ENCODE assay signal across 8 cellular contexts in the genomic region with DNA sequence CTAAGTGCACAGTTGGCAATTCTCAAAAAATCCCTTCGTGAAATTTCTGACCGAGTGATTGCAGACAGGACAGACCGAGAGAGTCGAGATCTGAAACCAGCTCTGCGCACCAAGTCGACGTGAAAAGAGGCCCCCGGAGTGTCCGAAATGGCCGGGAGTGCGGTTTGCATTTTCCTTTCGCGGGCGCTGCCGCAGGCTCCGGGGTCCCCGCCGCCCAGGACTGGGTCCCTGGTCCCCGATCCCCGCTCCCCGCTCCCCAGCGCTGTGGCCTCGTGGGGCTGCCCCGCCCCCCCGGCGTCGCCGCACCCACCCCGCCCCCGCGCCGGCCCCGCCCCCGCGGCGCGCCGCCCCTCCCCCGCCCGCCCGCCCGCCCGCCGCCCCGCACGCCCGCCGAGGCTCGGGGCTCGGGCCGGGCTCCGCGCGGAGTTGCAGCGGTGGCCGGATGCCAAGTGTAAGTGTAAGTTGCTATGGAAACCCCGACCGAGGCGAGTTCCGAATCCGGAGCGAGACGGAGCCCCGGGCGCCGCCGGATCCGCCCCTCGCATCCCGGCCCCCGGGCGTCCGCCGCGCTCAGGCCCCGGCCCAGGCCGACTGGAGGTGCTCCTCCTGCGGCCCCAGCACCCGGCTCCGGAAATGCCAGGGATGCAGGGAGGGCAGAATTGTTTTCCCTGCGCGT. TPM values are rescaled to one million over a fixed set of nuclear protein-coding genes. Genes with fewer than 3 reads are reported as not detected.
A peak's percentile ranks its signal among the peaks of the same experiment; 100 is the strongest.
DNase-seq lines count a peak whose midpoint lies in the region; ATAC-seq and TF ChIP-seq lines count a peak whose summit lies in the region.

No MANE protein-coding gene starts in this region.

- H3K4me3 ChIP-seq in CD8-positive, alpha-beta memory T cell (ENCODE audit: low read length): peak overlapping the region; percentile 42
- H3K4me3 ChIP-seq in fibroblast of the aortic adventitia (ENCODE audit: low read depth, low read length) (peak overlapping the region; percentile 70), upper lobe of right lung (peak overlapping the region; percentile 63)

- H3K36me3 Mint-ChIP-seq in CD8-positive, alpha-beta memory T cell: peaks cover 6 to 32% (median 9%) of the 10 kb centered on the region in 3 donors
- H3K36me3 Mint-ChIP-seq in naive thymus-derived CD8-positive, alpha-beta T cell: peaks cover 6 to 24% (median 13%) of the 10 kb centered on the region in 3 donors

- peak overlapping the region; percentile 62 to 95 (median 91) for H3K27ac Mint-ChIP-seq in CD8-positive, alpha-beta memory T cell
- H3K27ac Mint-ChIP-seq in naive thymus-derived CD8-positive, alpha-beta T cell: peak overlapping the region; percentile 51 to 96 (median 88)

- CTCF ChIA-PET in CD8-positive, alpha-beta memory T cell (lab: Charles Lee): interaction anchor here (1.2 to 2.1 kb wide), 2 partner anchors 10 to 112 kb away, joined by 3 to 7 read pairs; no protein-coding TSS in a partner anchor

- peak; percentile 70 to 88 (median 82) for DNase-seq in CD8-positive, alpha-beta memory T cell
- peak; percentile 84 for DNase-seq in RPMI7951 (ENCODE audit: low read depth)
- peak; percentile 72 for DNase-seq in activated gamma-delta T cell treated with Interleukin-2 at 50 U/mL for 16 hours
- DNase-seq in fibroblast of the aortic adventitia (ENCODE audit: low read depth): peak; percentile 60
- peak; percentile 68 to 91 (median 78) for DNase-seq in naive thymus-derived CD8-positive, alpha-beta T cell
- peak; percentile 84 for DNase-seq in upper lobe of right lung

- H3K27me3 Mint-ChIP-seq in CD8-positive, alpha-beta memory T cell: peaks cover 10 to 40% of the 10 kb centered on the region in 2 donors
- H3K27me3 Mint-ChIP-seq in naive thymus-derived CD8-positive, alpha-beta T cell: peaks cover 3 to 35% (median 25%) of the 10 kb centered on the region in 5 donors

- TF ChIP-seq CTCF in fibroblast of the aortic adventitia (IDR thresholded peaks at IDR 0.05; ENCODE audit: insufficient read depth, low read length): no peak
- TF ChIP-seq CTCF in upper lobe of right lung (IDR thresholded peaks at IDR 0.05): no peak

- ATAC-seq in GM19438 (IDR thresholded peaks at IDR 0.05; ENCODE audit: low read depth, unreplicated experiment) (peak; percentile 47), HG03457 (IDR thresholded peaks at IDR 0.05; ENCODE audit: unreplicated experiment) (peak; percentile 37), upper lobe of right lung (peak; percentile 62)
- peak; percentile 55 to 67 for ATAC-seq in naive thymus-derived CD8-positive, alpha-beta T cell

- H3K9me3 Mint-ChIP-seq in CD8-positive, alpha-beta memory T cell: no peaks in the 10 kb centered on the region
- H3K9me3 Mint-ChIP-seq in naive thymus-derived CD8-positive, alpha-beta T cell: peaks cover 0 to 9% (median 0%) of the 10 kb centered on the region in 9 donors

- H3K27me3 ChIP-seq in CD8-positive, alpha-beta memory T cell (ENCODE audit: insufficient read depth, low read length, poor library complexity, severe bottlenecking): peaks cover 13% of the 10 kb centered on the region
- H3K27me3 ChIP-seq in upper lobe of right lung: peaks cover 6% of the 10 kb centered on the region

- H3K36me3 ChIP-seq in CD8-positive, alpha-beta memory T cell (ENCODE audit: insufficient read depth, low read length): no peaks in the 10 kb centered on the region
- H3K36me3 ChIP-seq in upper lobe of right lung: peaks cover 32% of the 10 kb centered on the region

- H3K27ac ChIP-seq in CD8-positive, alpha-beta memory T cell (ENCODE audit: low read depth, low read length): peak overlapping the region; percentile 28
- H3K27ac ChIP-seq in upper lobe of right lung: peak overlapping the region; percentile 48

- no peaks in the 10 kb centered on the region for H3K9me3 ChIP-seq in CD8-positive, alpha-beta memory T cell (ENCODE audit: low read length)
- no peaks in the 10 kb centered on the region for H3K9me3 ChIP-seq in upper lobe of right lung

- POLR2A ChIA-PET in CD8-positive, alpha-beta memory T cell (lab: Charles Lee): interaction anchor here (0.7 to 3.4 kb wide), 4 partner anchors 14 to 293 kb away, joined by 3 to 19 read pairs (median 4); no protein-coding TSS in a partner anchor
- POLR2A ChIA-PET in naive thymus-derived CD8-positive, alpha-beta T cell (lab: Charles Lee): interaction anchor here (0.8 to 6.0 kb wide), 10 partner anchors 7 to 111 kb away, joined by 3 to 53 read pairs (median 4); partner anchors contain the start of gene COMMD3

- peak overlapping the region; percentile 76 to 94 (median 87) for H3K4me3 Mint-ChIP-seq in CD8-positive, alpha-beta memory T cell
- H3K4me3 Mint-ChIP-seq in naive thymus-derived CD8-positive, alpha-beta T cell: peak overlapping the region; percentile 82 to 94 (median 88)

- peaks cover 27% of the 10 kb centered on the region for H3K4me1 ChIP-seq in CD8-positive, alpha-beta memory T cell (ENCODE audit: insufficient read depth, low read length)
- peaks cover 28% of the 10 kb centered on the region for H3K4me1 ChIP-seq in upper lobe of right lung

- intact Hi-C loops in upper lobe of right lung (cut with DNase I): no loop called here

- peaks cover 34 to 42% (median 42%) of the 10 kb centered on the region in 3 donors for H3K4me1 Mint-ChIP-seq in CD8-positive, alpha-beta memory T cell
- H3K4me1 Mint-ChIP-seq in naive thymus-derived CD8-positive, alpha-beta T cell: peaks cover 7 to 43% (median 39%) of the 10 kb centered on the region in 4 donors

RNA-seq across cellular contexts. Expression of gene BMI1, which starts 4.5 kb away (rescaled TPM):
- total RNA-seq in CD8-positive, alpha-beta memory T cell: 10 to 100 TPM; 87.8 to 97.3 TPM
- polyA plus RNA-seq in CD8-positive, alpha-beta memory T cell: 39.3 TPM
- 95.8 and 114 TPM in 2 replicates for total RNA-seq in RPMI7951 (2014; rRNA removed; shearing (Covaris generic))
- 45.3 and 60.9 TPM in 2 replicates for total RNA-seq in fibroblast of the aortic adventitia (ENCODE audit: low replicate concordance)
- total RNA-seq in naive thymus-derived CD8-positive, alpha-beta T cell: 10 to 100 TPM; 70.2 to 80.3 TPM
- 10 to 100 TPM; 22.5 to 32.9 (median 25.7) TPM for polyA plus RNA-seq in naive thymus-derived CD8-positive, alpha-beta T cell
- 50.9 TPM for total RNA-seq in upper lobe of right lung

RNA-seq across cellular contexts. Expression of gene COMMD3, which starts 9.2 kb away (rescaled TPM):
- 10 to 100 TPM; 80.2 to 80.4 TPM for total RNA-seq in CD8-positive, alpha-beta memory T cell
- polyA plus RNA-seq in CD8-positive, alpha-beta memory T cell: 61.4 TPM
- 85.3 and 92.9 TPM in 2 replicates for total RNA-seq in RPMI7951 (2014; rRNA removed; shearing (Covaris generic))
- total RNA-seq in fibroblast of the aortic adventitia (ENCODE audit: low replicate concordance) (56.9 and 57.7 TPM in 2 replicates), upper lobe of right lung (44.8 TPM)
- 10 to 100 TPM; 53.9 to 59.3 TPM for total RNA-seq in naive thymus-derived CD8-positive, alpha-beta T cell
- 10 to 100 TPM; 38.5 to 57.8 (median 48.4) TPM for polyA plus RNA-seq in naive thymus-derived CD8-positive, alpha-beta T cell

RNA-seq across cellular contexts. Expression of gene SPAG6, which starts 19.9 kb away (rescaled TPM):
- under 1 TPM in 1 of 2 experiments, not detected in 1; 0.22 TPM for total RNA-seq in CD8-positive, alpha-beta memory T cell
- polyA plus RNA-seq in CD8-positive, alpha-beta memory T cell: not detected
- total RNA-seq in RPMI7951 (2014; rRNA removed; shearing (Covaris generic)): not detected in 2 replicates
- total RNA-seq in fibroblast of the aortic adventitia (ENCODE audit: low replicate concordance) (not detected in 2 replicates), upper lobe of right lung (not detected)
- total RNA-seq in naive thymus-derived CD8-positive, alpha-beta T cell: not detected
- polyA plus RNA-seq in naive thymus-derived CD8-positive, alpha-beta T cell: not detected

Comparison
In these comparisons a context has a peak if more than half of its experiments do, and no peak if none do; other contexts are left out.
1. Peak in every context shown above with its lines: DNase-seq, ATAC-seq, H3K4me3 ChIP-seq and H3K27ac ChIP-seq.